Comparison of ENCODE assay signal across 25 cellular contexts in the genomic region with DNA sequence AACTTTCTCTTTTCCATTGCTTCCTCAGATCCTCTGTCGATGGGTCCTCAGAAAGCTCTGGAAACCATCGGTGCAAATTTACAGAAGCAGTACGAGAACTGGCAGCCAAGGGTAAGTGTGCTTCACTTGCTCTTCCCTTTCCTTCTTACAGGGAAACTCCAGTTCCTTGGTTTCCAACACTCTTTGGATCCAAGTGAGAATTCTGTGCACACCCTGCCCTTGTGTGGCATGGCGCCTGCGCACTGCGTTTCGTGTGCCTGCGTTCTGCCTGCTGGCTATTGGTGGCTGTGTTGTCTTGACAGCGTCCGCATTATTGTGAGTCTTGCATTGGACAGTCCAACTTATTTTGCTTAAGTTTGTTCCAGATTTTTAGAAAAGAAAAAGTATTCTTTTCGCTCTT.
DNase-seq lines count a peak whose midpoint lies in the region; ATAC-seq and TF ChIP-seq lines count a peak whose summit lies in the region.
"Had no signal": no experiment of that assay in that cellular context is flagged by ENCODE, and none has a peak within 500 bp of the region (broad histone marks: within the 10 kb centered on the region; RNA-seq: fewer than 3 reads in every experiment).

No MANE protein-coding gene starts in this region.

- H3K27me3 Mint-ChIP-seq in activated T-cell treated with anti-CD3 and anti-CD28 coated beads, Interleukin-2, amount 50 U/mL, for 72 hours (ENCODE audit: low read depth), result no peaks in the 10 kb centered on the region
- no peaks in the 10 kb centered on the region for H3K27me3 Mint-ChIP-seq in CD4-positive, alpha-beta memory T cell
- H3K27me3 Mint-ChIP-seq in naive thymus-derived CD4-positive, alpha-beta T cell, result no peaks in the 10 kb centered on the region
- H3K27me3 Mint-ChIP-seq in activated CD4-positive, alpha-beta memory T cell treated with anti-CD3 and anti-CD28 coated beads, Interleukin-2, amount 10 ng/mL, durations not matched to agents 7 days and 5 days, result no peaks in the 10 kb centered on the region

- no peak for TF ChIP-seq CTCF in HEK293 (tag by site-specific recombination; IDR thresholded peaks at IDR 0.05)

- no peaks in the 10 kb centered on the region for H3K36me3 ChIP-seq in CD4-positive, alpha-beta memory T cell (ENCODE audit: insufficient read depth, low read length)
- H3K36me3 ChIP-seq in HEK293 (ENCODE audit: control insufficient read depth in 2 of 2, insufficient read depth in 1 of 2, low read length in 2 of 2), result no peaks in the 10 kb centered on the region
- peaks cover 0 to 3% (median 0%) of the 10 kb centered on the region in 3 experiments for H3K36me3 ChIP-seq in naive thymus-derived CD4-positive, alpha-beta T cell (ENCODE audit: control insufficient read depth in 2 of 3, insufficient read depth in 3 of 3, low read length in 3 of 3)
- H3K36me3 ChIP-seq in MG63, result peaks cover 5% of the 10 kb centered on the region; the same call in 1 of the 2 replicates

- H3K4me1 ChIP-seq in CD4-positive, alpha-beta memory T cell (ENCODE audit: insufficient read depth, low read length), result peaks cover 36% of the 10 kb centered on the region
- peaks cover 9% of the 10 kb centered on the region for H3K4me1 ChIP-seq in HEK293 (ENCODE audit: control insufficient read depth, insufficient read depth, low read length)
- peaks cover 10 to 50% of the 10 kb centered on the region in 2 donors for H3K4me1 ChIP-seq in naive thymus-derived CD4-positive, alpha-beta T cell (ENCODE audit: control insufficient read depth in 2 of 2, insufficient read depth in 2 of 2, low read length in 2 of 2)

- H3K27me3 ChIP-seq in CD4-positive, alpha-beta memory T cell (ENCODE audit: insufficient read depth, low read length), result no peaks in the 10 kb centered on the region
- no peaks in the 10 kb centered on the region for H3K27me3 ChIP-seq in naive thymus-derived CD4-positive, alpha-beta T cell (ENCODE audit: control insufficient read depth in 2 of 2, insufficient read depth in 2 of 2, low read length in 2 of 2)
- H3K27me3 ChIP-seq in MG63, result no peaks in the 10 kb centered on the region
- H3K27me3 ChIP-seq: BLaER1 had no signal

- H3K27ac ChIP-seq in CD4-positive, alpha-beta memory T cell (ENCODE audit: low read depth, low read length), result no peak overlapping the region
- H3K27ac ChIP-seq in HEK293 (ENCODE audit: extremely low read depth, low read depth, low read length), result no peak overlapping the region
- peak overlapping the region; percentile 47 for H3K27ac ChIP-seq in naive thymus-derived CD4-positive, alpha-beta T cell (ENCODE audit: low read depth, low read length)
- H3K27ac ChIP-seq: BLaER1, GM23248, PC-9 had no signal

- no peak overlapping the region for H3K27ac Mint-ChIP-seq in activated T-cell treated with anti-CD3 and anti-CD28 coated beads, Interleukin-2, amount 50 U/mL, for 72 hours
- H3K27ac Mint-ChIP-seq in CD4-positive, alpha-beta memory T cell, result peak overlapping the region in 4 of 7 donors; percentile 8 to 36 (median 16)
- peak overlapping the region; percentile 25 to 94 (median 83) for H3K27ac Mint-ChIP-seq in naive thymus-derived CD4-positive, alpha-beta T cell
- no peak overlapping the region for H3K27ac Mint-ChIP-seq in activated CD4-positive, alpha-beta memory T cell treated with anti-CD3 and anti-CD28 coated beads, Interleukin-2, amount 10 ng/mL, durations not matched to agents 7 days and 5 days
- H3K27ac Mint-ChIP-seq: H9 had no signal

- H3K4me3 ChIP-seq in CD4-positive, alpha-beta memory T cell (ENCODE audit: low read length in 2 of 2), result no peak overlapping the region
- no peak overlapping the region for H3K4me3 ChIP-seq in HEK293 (ENCODE audit: low read depth, low read length)
- peak overlapping the region; percentile 19 for H3K4me3 ChIP-seq in naive thymus-derived CD4-positive, alpha-beta T cell (ENCODE audit: low read length)
- no peak overlapping the region for H3K4me3 ChIP-seq in MG63
- H3K4me3 ChIP-seq: BLaER1, GM23248, PC-9 had no signal

- POLR2A ChIA-PET in CD4-positive, alpha-beta memory T cell (lab: Charles Lee; ENCODE audit: partially characterized antibody), result no interaction called here
- POLR2A ChIA-PET in HEK293 (lab: Yijun Ruan, JAX), result no interaction called here
- POLR2A ChIA-PET in naive thymus-derived CD4-positive, alpha-beta T cell (lab: Charles Lee), result interaction anchor here (1.5 kb wide), 1 partner anchor 99 kb away, joined by 3 read pairs; no protein-coding TSS in a partner anchor
- POLR2A ChIA-PET in activated CD4-positive, alpha-beta memory T cell treated with anti-CD3 and anti-CD28 coated beads, Interleukin-2, amount 10 ng/mL, durations not matched to agents 7 days and 5 days (lab: Charles Lee), result no interaction called here

- intact Hi-C loops in CD4-positive, alpha-beta memory T cell (cut with micrococcal nuclease), result no loop called here
- intact Hi-C loops in naive thymus-derived CD4-positive, alpha-beta T cell (cut with micrococcal nuclease), result no loop called here

- ATAC-seq in activated T-cell treated with anti-CD3 and anti-CD28 coated beads, Interleukin-2, amount 50 U/mL, for 72 hours (replicated peaks in 1 of 2), result no peak
- no peak for ATAC-seq in naive thymus-derived CD4-positive, alpha-beta T cell

- DNase-seq in activated T-cell treated with anti-CD3 and anti-CD28 coated beads, Interleukin-2, amount 50 U/mL, for 72 hours, result no peak
- DNase-seq in activated T-cell treated with anti-CD3 and anti-CD28 coated beads for 4 hours, result no peak
- no peak for DNase-seq in CD4-positive, alpha-beta memory T cell
- DNase-seq in naive thymus-derived CD4-positive, alpha-beta T cell, result no peak
- no peak for DNase-seq in MG63
- DNase-seq in activated CD4-positive, alpha-beta memory T cell treated with anti-CD3 and anti-CD28 coated beads, Interleukin-2, amount 10 ng/mL, durations not matched to agents 7 days and 5 days, result no peak
- DNase-seq: ACHN; Calu3; CD8-positive, alpha-beta memory T cell; DMS153; GDM1; GM23248; H9; KBM-7; NCI-H1105; NCI-H146; NCI-H2029 treated with DMSO at 0.1 percent for 48 hours; NCI-H226; NCI-H510A treated with DMSO at 0.1 percent for 48 hours; NCI-H748 treated with DMSO at 0.1 percent for 48 hours; PC-9; RPMI8226; SHP77 had no signal

- H3K9me3 Mint-ChIP-seq in activated T-cell treated with anti-CD3 and anti-CD28 coated beads, Interleukin-2, amount 50 U/mL, for 72 hours, result no peaks in the 10 kb centered on the region
- H3K9me3 Mint-ChIP-seq in CD4-positive, alpha-beta memory T cell, result no peaks in the 10 kb centered on the region
- peaks cover 0 to 3% (median 0%) of the 10 kb centered on the region in 11 donors for H3K9me3 Mint-ChIP-seq in naive thymus-derived CD4-positive, alpha-beta T cell
- H3K9me3 Mint-ChIP-seq in activated CD4-positive, alpha-beta memory T cell treated with anti-CD3 and anti-CD28 coated beads, Interleukin-2, amount 10 ng/mL, durations not matched to agents 7 days and 5 days, result no peaks in the 10 kb centered on the region
- H3K9me3 Mint-ChIP-seq: CD8-positive, alpha-beta memory T cell; H9 had no signal

- peak overlapping the region; percentile 27 to 58 for H3K4me3 Mint-ChIP-seq in activated T-cell treated with anti-CD3 and anti-CD28 coated beads, Interleukin-2, amount 50 U/mL, for 72 hours
- H3K4me3 Mint-ChIP-seq in CD4-positive, alpha-beta memory T cell, result peak overlapping the region in 3 of 8 donors; percentile 5 to 16 (median 10)
- peak overlapping the region; percentile 39 to 97 (median 74) for H3K4me3 Mint-ChIP-seq in naive thymus-derived CD4-positive, alpha-beta T cell
- H3K4me3 Mint-ChIP-seq in activated CD4-positive, alpha-beta memory T cell treated with anti-CD3 and anti-CD28 coated beads, Interleukin-2, amount 10 ng/mL, durations not matched to agents 7 days and 5 days, result no peak overlapping the region
- H3K4me3 Mint-ChIP-seq: CD8-positive, alpha-beta memory T cell; H9 had no signal

- peaks cover 2 to 3% of the 10 kb centered on the region in 2 donors for H3K36me3 Mint-ChIP-seq in activated T-cell treated with anti-CD3 and anti-CD28 coated beads, Interleukin-2, amount 50 U/mL, for 72 hours (ENCODE audit: insufficient read depth in 2 of 2)
- peaks cover 2 to 33% of the 10 kb centered on the region in 2 donors for H3K36me3 Mint-ChIP-seq in CD4-positive, alpha-beta memory T cell
- peaks cover 0 to 35% (median 17%) of the 10 kb centered on the region in 5 donors for H3K36me3 Mint-ChIP-seq in naive thymus-derived CD4-positive, alpha-beta T cell
- H3K36me3 Mint-ChIP-seq in activated CD4-positive, alpha-beta memory T cell treated with anti-CD3 and anti-CD28 coated beads, Interleukin-2, amount 10 ng/mL, durations not matched to agents 7 days and 5 days (ENCODE audit: low read depth), result peaks cover 30% of the 10 kb centered on the region

- H3K4me1 Mint-ChIP-seq in activated T-cell treated with anti-CD3 and anti-CD28 coated beads, Interleukin-2, amount 50 U/mL, for 72 hours (ENCODE audit: low read depth), result peaks cover 54% of the 10 kb centered on the region
- H3K4me1 Mint-ChIP-seq in CD4-positive, alpha-beta memory T cell, result peaks cover 20 to 49% (median 32%) of the 10 kb centered on the region in 4 donors
- peaks cover 29 to 93% (median 69%) of the 10 kb centered on the region in 7 donors for H3K4me1 Mint-ChIP-seq in naive thymus-derived CD4-positive, alpha-beta T cell
- H3K4me1 Mint-ChIP-seq in activated CD4-positive, alpha-beta memory T cell treated with anti-CD3 and anti-CD28 coated beads, Interleukin-2, amount 10 ng/mL, durations not matched to agents 7 days and 5 days, result peaks cover 23% of the 10 kb centered on the region

- no peaks in the 10 kb centered on the region for H3K9me3 ChIP-seq in CD4-positive, alpha-beta memory T cell (ENCODE audit: control insufficient read depth in 1 of 2, low read length in 2 of 2)
- H3K9me3 ChIP-seq in HEK293 (ENCODE audit: control insufficient read depth, insufficient read depth, low read depth, low read length) (no peaks in the 10 kb centered on the region), MG63 (no peaks in the 10 kb centered on the region)
- H3K9me3 ChIP-seq in naive thymus-derived CD4-positive, alpha-beta T cell (ENCODE audit: control insufficient read depth in 2 of 3, low read length in 3 of 3), result no peaks in the 10 kb centered on the region
- H3K9me3 ChIP-seq: BLaER1 had no signal

- CTCF ChIA-PET in CD4-positive, alpha-beta memory T cell (lab: Charles Lee; ENCODE audit: partially characterized antibody), result no interaction called here
- CTCF ChIA-PET in HEK293 (lab: Yijun Ruan, JAX), result interaction anchor here (0.6 to 0.7 kb wide), 2 partner anchors 13 to 28 kb away, joined by 3 read pairs; no protein-coding TSS in a partner anchor
- CTCF ChIA-PET in naive thymus-derived CD4-positive, alpha-beta T cell (lab: Charles Lee), result interaction anchor here (0.9 kb wide), 1 partner anchor 136 kb away, joined by 3 read pairs; no protein-coding TSS in a partner anchor
- CTCF ChIA-PET in activated CD4-positive, alpha-beta memory T cell treated with anti-CD3 and anti-CD28 coated beads, Interleukin-2, amount 10 ng/mL, durations not matched to agents 7 days and 5 days (lab: Charles Lee), result no interaction called here

TF ChIP-seq in HEK293, 187 proteins besides CTCF, POLR2A, EP300 and RAD21 (continues in another document):
- TF ChIP-seq ZNF610 (tag by site-specific recombination; IDR thresholded peaks at IDR 0.05; ENCODE audit: borderline replicate concordance), result no peak
- TF ChIP-seq ZNF169 (tag by site-specific recombination; IDR thresholded peaks at IDR 0.05), result no peak
- TF ChIP-seq ZNF560 (tag by site-specific recombination; IDR thresholded peaks at IDR 0.05; ENCODE audit: borderline replicate concordance), result no peak

Comparison
In these comparisons a context has a peak if more than half of its experiments do, and no peak if none do; other contexts are left out.
1. H3K27ac Mint-ChIP-seq: peak in CD4-positive, alpha-beta memory T cell (4 of 7) and naive thymus-derived CD4-positive, alpha-beta T cell (9 of 9); none in activated T-cell treated with anti-CD3 and anti-CD28 coated beads, Interleukin-2, amount 50 U/mL, for 72 hours (single experiment) and activated CD4-positive, alpha-beta memory T cell treated with anti-CD3 and anti-CD28 coated beads, Interleukin-2, amount 10 ng/mL, durations not matched to agents 7 days and 5 days (single experiment).
2. CTCF ChIA-PET loops: an anchor here in HEK293 (0.6 to 0.7 kb wide) and naive thymus-derived CD4-positive, alpha-beta T cell (0.9 kb wide); none called in CD4-positive, alpha-beta memory T cell and activated CD4-positive, alpha-beta memory T cell treated with anti-CD3 and anti-CD28 coated beads, Interleukin-2, amount 10 ng/mL, durations not matched to agents 7 days and 5 days.